ENCODE assay signal across 14 cellular contexts in the genomic region with DNA sequence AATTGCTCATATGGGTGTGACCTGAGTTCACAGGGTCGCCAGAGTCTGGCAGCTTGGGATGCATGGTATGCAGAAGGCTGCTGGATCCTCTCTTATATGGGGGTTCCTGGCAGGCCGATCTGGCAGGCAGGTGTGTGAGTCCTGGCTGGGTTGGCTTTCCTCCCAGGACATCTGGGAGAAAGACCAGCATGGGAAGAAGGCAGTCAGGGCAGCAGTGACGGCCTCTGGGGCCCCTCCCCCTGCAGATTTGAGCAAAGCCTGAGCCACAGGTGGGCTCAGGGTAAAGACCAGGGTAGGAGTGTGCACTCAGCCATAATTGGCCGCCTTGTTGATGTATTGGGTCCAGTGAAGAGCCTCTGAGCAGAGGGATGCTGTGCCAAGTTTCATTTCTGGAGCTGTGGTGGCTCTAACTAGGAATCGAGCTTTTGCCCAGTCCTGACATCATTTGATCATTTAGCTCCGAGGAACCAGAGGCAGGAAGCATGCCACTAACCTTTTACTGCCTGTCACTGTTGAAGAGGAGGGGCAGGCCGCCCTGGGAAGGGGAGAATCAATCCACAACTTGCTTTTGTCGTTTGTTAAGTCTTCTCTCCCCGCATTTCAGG.
DNase-seq lines count a peak whose midpoint lies in the region; ATAC-seq, FAIRE-seq and TF ChIP-seq lines count a peak whose summit lies in the region.
"Had no signal": no experiment of that assay in that cellular context is flagged by ENCODE, and none has a peak within 500 bp of the region (broad histone marks: within the 10 kb centered on the region; RNA-seq: fewer than 3 reads in every experiment).

No MANE protein-coding gene starts in this region.

- H3K27ac ChIP-seq in gastroesophageal sphincter (peak overlapping the region in 3 of 4 donors; percentile 33 to 66 (median 61)), foreskin keratinocyte (no peak overlapping the region)
- H3K27ac ChIP-seq: transverse colon had no signal

- H3K36me3 Mint-ChIP-seq in stimulated activated naive B cell treated with anti-CD40 and anti-IgM and Interleukin-4, amounts not matched to agents 10 μg/mL and 1 μg/mL and 100 μg/mL, for 72 hours: peaks cover 18 to 33% of the 10 kb centered on the region in 2 donors

- H3K27me3 ChIP-seq in gastroesophageal sphincter (no peaks in the 10 kb centered on the region), foreskin keratinocyte (no peaks in the 10 kb centered on the region)
- H3K27me3 ChIP-seq: transverse colon had no signal

- no peak for FAIRE-seq in GM12892 (lab: Jason Lieb, UNC)
- FAIRE-seq: A549 had no signal

- peak; percentile 79 for DNase-seq in NCI-H2107 treated with DMSO at 0.1 percent for 48 hours (lab: John Stamatoyannopoulos, UW; ENCODE audit: unreplicated experiment)
- DNase-seq in NCI-H2107 (lab: John Stamatoyannopoulos, UW): no peak
- peak; percentile 33 for DNase-seq in NCI-H774 (lab: John Stamatoyannopoulos, UW)
- no peak for DNase-seq in stimulated activated naive B cell treated with anti-CD40 and anti-IgM and Interleukin-4, amounts not matched to agents 10 μg/mL and 1 μg/mL and 100 μg/mL, for 72 hours
- no peak for DNase-seq in GM12892 (ENCODE audit: insufficient read length)
- DNase-seq in foreskin keratinocyte: no peak
- DNase-seq: foreskin melanocyte, MV-4-11, transverse colon had no signal

- TF ChIP-seq EP300 in gastroesophageal sphincter (IDR thresholded peaks at IDR 0.05): no peak

- H3K4me3 Mint-ChIP-seq in stimulated activated naive B cell treated with anti-CD40 and anti-IgM and Interleukin-4, amounts not matched to agents 10 μg/mL and 1 μg/mL and 100 μg/mL, for 72 hours: no peak overlapping the region
- H3K4me3 Mint-ChIP-seq: activated naive CD4-positive, alpha-beta T cell treated with anti-CD3 and anti-CD28 coated beads, Interleukin-2, amount 50 U/mL, for 24 hours had no signal

- TF ChIP-seq CTCF in gastroesophageal sphincter (IDR thresholded peaks at IDR 0.05) (no peak), foreskin keratinocyte (conservative IDR thresholded peaks at IDR 0.05) (no peak)

- 57% methylated on average over 4 of the region's 9 CpGs; no CpG with 5 or more reads in 1 of the 2 donors for WGBS in gastroesophageal sphincter (ENCODE audit: low coverage in 1 of 2), 2 donors

- H3K27me3 Mint-ChIP-seq in stimulated activated naive B cell treated with anti-CD40 and anti-IgM and Interleukin-4, amounts not matched to agents 10 μg/mL and 1 μg/mL and 100 μg/mL, for 72 hours: no peaks in the 10 kb centered on the region
- H3K27me3 Mint-ChIP-seq: activated naive CD4-positive, alpha-beta T cell treated with anti-CD3 and anti-CD28 coated beads, Interleukin-2, amount 50 U/mL, for 24 hours had no signal

- H3K4me1 ChIP-seq in gastroesophageal sphincter: peaks cover 0 to 35% (median 8%) of the 10 kb centered on the region in 3 donors
- H3K4me1 ChIP-seq in foreskin keratinocyte: no peaks in the 10 kb centered on the region
- H3K4me1 ChIP-seq: A549, transverse colon had no signal

- no peaks in the 10 kb centered on the region for H3K9me3 ChIP-seq in gastroesophageal sphincter
- H3K9me3 ChIP-seq: A549, transverse colon had no signal

- H3K36me3 ChIP-seq in gastroesophageal sphincter: no peaks in the 10 kb centered on the region
- H3K36me3 ChIP-seq: transverse colon had no signal

- H3K27ac Mint-ChIP-seq in stimulated activated naive B cell treated with anti-CD40 and anti-IgM and Interleukin-4, amounts not matched to agents 10 μg/mL and 1 μg/mL and 100 μg/mL, for 72 hours: peak overlapping the region; percentile 17
- H3K27ac Mint-ChIP-seq: activated naive CD4-positive, alpha-beta T cell treated with anti-CD3 and anti-CD28 coated beads, Interleukin-2, amount 50 U/mL, for 24 hours had no signal

- TF ChIP-seq POLR2A in gastroesophageal sphincter (IDR thresholded peaks at IDR 0.05): no peak
- no peak for TF ChIP-seq POLR2A in GM12892 (IDR thresholded peaks at IDR 0.05; ENCODE audit: low read depth, low read length)

- H3K4me3 ChIP-seq in gastroesophageal sphincter: no peak overlapping the region
- H3K4me3 ChIP-seq: A549, transverse colon had no signal

- H3K9me3 Mint-ChIP-seq in stimulated activated naive B cell treated with anti-CD40 and anti-IgM and Interleukin-4, amounts not matched to agents 10 μg/mL and 1 μg/mL and 100 μg/mL, for 72 hours: no peaks in the 10 kb centered on the region
- H3K9me3 Mint-ChIP-seq: activated naive CD4-positive, alpha-beta T cell treated with anti-CD3 and anti-CD28 coated beads, Interleukin-2, amount 50 U/mL, for 24 hours had no signal

- H3K4me1 Mint-ChIP-seq in stimulated activated naive B cell treated with anti-CD40 and anti-IgM and Interleukin-4, amounts not matched to agents 10 μg/mL and 1 μg/mL and 100 μg/mL, for 72 hours: peaks cover 7 to 11% of the 10 kb centered on the region in 2 donors

- no peak for ATAC-seq in gastroesophageal sphincter
- ATAC-seq in stimulated activated naive B cell treated with anti-CD40 and anti-IgM and Interleukin-4, amounts not matched to agents 10 μg/mL and 1 μg/mL and 100 μg/mL, for 72 hours (replicated peaks): no peak
- no peak for ATAC-seq in GM18867 (IDR thresholded peaks at IDR 0.05; ENCODE audit: unreplicated experiment)
- ATAC-seq in foreskin keratinocyte: no peak
- ATAC-seq: A549, left lobe of liver had no signal

Comparison
In these comparisons a context has a peak if more than half of its experiments do, and no peak if none do; other contexts are left out.
1. DNase-seq: peak in NCI-H2107 treated with DMSO at 0.1 percent for 48 hours (single experiment) and NCI-H774 (single experiment); none in NCI-H2107 (single experiment), stimulated activated naive B cell treated with anti-CD40 and anti-IgM and Interleukin-4, amounts not matched to agents 10 μg/mL and 1 μg/mL and 100 μg/mL, for 72 hours (single experiment), GM12892 (single experiment) and foreskin keratinocyte (0 of 2).